19 cellular contexts compared by ENCODE assay signal in genomic region chr2:133346654-133347053, GRCh38.
DNase-seq lines count a peak whose midpoint lies in the region; ATAC-seq, FAIRE-seq and TF ChIP-seq lines count a peak whose summit lies in the region.
"Had no signal": no experiment of that assay in that cellular context is flagged by ENCODE, and none has a peak within 500 bp of the region (broad histone marks: within the 10 kb centered on the region; RNA-seq: fewer than 3 reads in every experiment).

No MANE protein-coding gene starts in this region.

- H3K4me1 Mint-ChIP-seq in activated T-helper 17 cell treated with anti-CD3 and anti-CD28 coated beads, Interleukin-2, amount 50 U/mL, for 72 hours: no peaks in the 10 kb centered on the region
- no peaks in the 10 kb centered on the region for H3K4me1 Mint-ChIP-seq in activated CD4-positive, alpha-beta memory T cell treated with anti-CD3 and anti-CD28 coated beads, Interleukin-2, amount 10 ng/mL, durations not matched to agents 7 days and 5 days
- no peaks in the 10 kb centered on the region for H3K4me1 Mint-ChIP-seq in stimulated activated effector memory CD8-positive, alpha-beta T cell treated with anti-CD3 and anti-CD28 coated beads, Interleukin-12 subunit alpha, Interleukin-12 subunit beta, amount 100 ng/mL, for 72 hours
- H3K4me1 Mint-ChIP-seq: activated CD8-positive, alpha-beta memory T cell treated with anti-CD3 and anti-CD28 coated beads, Interleukin-2, amount 10 ng/mL, durations not matched to agents 7 days and 5 days; CD14-positive monocyte; IgD-negative memory B cell had no signal

- FAIRE-seq in bronchial epithelial cell (lab: Jason Lieb, UNC): no peak
- FAIRE-seq: colon, urothelium cell line had no signal

- no peaks in the 10 kb centered on the region for H3K36me3 Mint-ChIP-seq in activated T-helper 17 cell treated with anti-CD3 and anti-CD28 coated beads, Interleukin-2, amount 50 U/mL, for 72 hours (ENCODE audit: low read depth)
- H3K36me3 Mint-ChIP-seq in activated CD4-positive, alpha-beta memory T cell treated with anti-CD3 and anti-CD28 coated beads, Interleukin-2, amount 10 ng/mL, durations not matched to agents 7 days and 5 days (ENCODE audit: low read depth): no peaks in the 10 kb centered on the region
- H3K36me3 Mint-ChIP-seq in stimulated activated effector memory CD8-positive, alpha-beta T cell treated with anti-CD3 and anti-CD28 coated beads, Interleukin-12 subunit alpha, Interleukin-12 subunit beta, amount 100 ng/mL, for 72 hours: no peaks in the 10 kb centered on the region
- H3K36me3 Mint-ChIP-seq: activated CD8-positive, alpha-beta memory T cell treated with anti-CD3 and anti-CD28 coated beads, Interleukin-2, amount 10 ng/mL, durations not matched to agents 7 days and 5 days; activated naive CD4-positive, alpha-beta T cell treated with anti-CD3 and anti-CD28 coated beads, Interleukin-2, amount 50 U/mL, for 72 hours; CD14-positive monocyte had no signal

- no peaks in the 10 kb centered on the region for H3K27me3 ChIP-seq in bronchial epithelial cell (ENCODE audit: control insufficient read depth, insufficient read depth, low read length)

- ATAC-seq in activated T-helper 17 cell treated with anti-CD3 and anti-CD28 coated beads, Interleukin-2, amount 50 U/mL, for 72 hours (replicated peaks): no peak
- no peak for ATAC-seq in stimulated activated effector memory CD8-positive, alpha-beta T cell treated with anti-CD3 and anti-CD28 coated beads, Interleukin-12 subunit alpha, Interleukin-12 subunit beta, amount 100 ng/mL, for 72 hours
- ATAC-seq: activated CD8-positive, alpha-beta memory T cell treated with anti-CD3 and anti-CD28 coated beads, Interleukin-2, amount 10 ng/mL, durations not matched to agents 7 days and 5 days; activated naive CD4-positive, alpha-beta T cell treated with anti-CD3 and anti-CD28 coated beads, Interleukin-2, amount 50 U/mL, for 72 hours; psoas muscle had no signal

- H3K4me3 Mint-ChIP-seq in activated T-helper 17 cell treated with anti-CD3 and anti-CD28 coated beads, Interleukin-2, amount 50 U/mL, for 72 hours: no peak overlapping the region
- no peak overlapping the region for H3K4me3 Mint-ChIP-seq in activated CD4-positive, alpha-beta memory T cell treated with anti-CD3 and anti-CD28 coated beads, Interleukin-2, amount 10 ng/mL, durations not matched to agents 7 days and 5 days
- no peak overlapping the region for H3K4me3 Mint-ChIP-seq in stimulated activated effector memory CD8-positive, alpha-beta T cell treated with anti-CD3 and anti-CD28 coated beads, Interleukin-12 subunit alpha, Interleukin-12 subunit beta, amount 100 ng/mL, for 72 hours
- H3K4me3 Mint-ChIP-seq: activated CD8-positive, alpha-beta memory T cell treated with anti-CD3 and anti-CD28 coated beads, Interleukin-2, amount 10 ng/mL, durations not matched to agents 7 days and 5 days; CD14-positive monocyte; IgD-negative memory B cell had no signal

- no peak overlapping the region for H3K27ac Mint-ChIP-seq in activated T-helper 17 cell treated with anti-CD3 and anti-CD28 coated beads, Interleukin-2, amount 50 U/mL, for 72 hours
- H3K27ac Mint-ChIP-seq in activated CD4-positive, alpha-beta memory T cell treated with anti-CD3 and anti-CD28 coated beads, Interleukin-2, amount 10 ng/mL, durations not matched to agents 7 days and 5 days: no peak overlapping the region
- H3K27ac Mint-ChIP-seq in stimulated activated effector memory CD8-positive, alpha-beta T cell treated with anti-CD3 and anti-CD28 coated beads, Interleukin-12 subunit alpha, Interleukin-12 subunit beta, amount 100 ng/mL, for 72 hours: no peak overlapping the region
- H3K27ac Mint-ChIP-seq: activated CD8-positive, alpha-beta memory T cell treated with anti-CD3 and anti-CD28 coated beads, Interleukin-2, amount 10 ng/mL, durations not matched to agents 7 days and 5 days; activated naive CD4-positive, alpha-beta T cell treated with anti-CD3 and anti-CD28 coated beads, Interleukin-2, amount 50 U/mL, for 72 hours; CD14-positive monocyte; IgD-negative memory B cell had no signal

- H3K36me3 ChIP-seq in bronchial epithelial cell (ENCODE audit: control insufficient read depth, insufficient read depth, low read length): no peaks in the 10 kb centered on the region

- POLR2A ChIA-PET in activated CD4-positive, alpha-beta memory T cell treated with anti-CD3 and anti-CD28 coated beads, Interleukin-2, amount 10 ng/mL, durations not matched to agents 7 days and 5 days (lab: Charles Lee): no interaction called here

- CTCF ChIA-PET in activated CD4-positive, alpha-beta memory T cell treated with anti-CD3 and anti-CD28 coated beads, Interleukin-2, amount 10 ng/mL, durations not matched to agents 7 days and 5 days (lab: Charles Lee): no interaction called here

- no peak for TF ChIP-seq CTCF in bronchial epithelial cell (IDR thresholded peaks at IDR 0.05; ENCODE audit: insufficient read depth, low read length, severe bottlenecking)

- DNase-seq in AG08396 (ENCODE audit: low spot score): peak; percentile 56
- peak; percentile 44 for DNase-seq in HK-2 (ENCODE audit: unreplicated experiment)
- DNase-seq in bronchial epithelial cell (ENCODE audit: low read depth): peak; percentile 96
- DNase-seq in kidney glomerular epithelial cell (lab: John Stamatoyannopoulos, UW): peak; percentile 78
- no peak for DNase-seq in NCI-H1105 treated with DMSO at 0.1 percent for 48 hours (lab: John Stamatoyannopoulos, UW)
- no peak for DNase-seq in activated CD4-positive, alpha-beta memory T cell treated with anti-CD3 and anti-CD28 coated beads, Interleukin-2, amount 10 ng/mL, durations not matched to agents 7 days and 5 days
- no peak for DNase-seq in stimulated activated effector memory CD8-positive, alpha-beta T cell treated with anti-CD3 and anti-CD28 coated beads, Interleukin-12 subunit alpha, Interleukin-12 subunit beta, amount 100 ng/mL, for 72 hours (ENCODE audit: low spot score in 2 of 2)
- DNase-seq: activated CD8-positive, alpha-beta memory T cell treated with anti-CD3 and anti-CD28 coated beads, Interleukin-2, amount 10 ng/mL, durations not matched to agents 7 days and 5 days; NCI-H1417 treated with DMSO at 0.1 percent for 48 hours; NCI-H526; psoas muscle; SIG-M5; stimulated activated CD4-positive, alpha-beta T cell treated with anti-CD3 and anti-CD28 coated beads, Interleukin-2, amount 100 ng/mL, for 24 hours had no signal

- H3K27me3 Mint-ChIP-seq in activated T-helper 17 cell treated with anti-CD3 and anti-CD28 coated beads, Interleukin-2, amount 50 U/mL, for 72 hours: no peaks in the 10 kb centered on the region
- H3K27me3 Mint-ChIP-seq in activated CD4-positive, alpha-beta memory T cell treated with anti-CD3 and anti-CD28 coated beads, Interleukin-2, amount 10 ng/mL, durations not matched to agents 7 days and 5 days: no peaks in the 10 kb centered on the region
- H3K27me3 Mint-ChIP-seq: activated CD8-positive, alpha-beta memory T cell treated with anti-CD3 and anti-CD28 coated beads, Interleukin-2, amount 10 ng/mL, durations not matched to agents 7 days and 5 days; IgD-negative memory B cell had no signal

- peaks cover 6% of the 10 kb centered on the region for H3K9me3 Mint-ChIP-seq in activated T-helper 17 cell treated with anti-CD3 and anti-CD28 coated beads, Interleukin-2, amount 50 U/mL, for 72 hours
- H3K9me3 Mint-ChIP-seq in activated CD4-positive, alpha-beta memory T cell treated with anti-CD3 and anti-CD28 coated beads, Interleukin-2, amount 10 ng/mL, durations not matched to agents 7 days and 5 days: peaks cover 7% of the 10 kb centered on the region
- H3K9me3 Mint-ChIP-seq in stimulated activated effector memory CD8-positive, alpha-beta T cell treated with anti-CD3 and anti-CD28 coated beads, Interleukin-12 subunit alpha, Interleukin-12 subunit beta, amount 100 ng/mL, for 72 hours: peaks cover 13% of the 10 kb centered on the region

- no peak overlapping the region for H3K4me3 ChIP-seq in bronchial epithelial cell (ENCODE audit: low read depth, low read length)
- H3K4me3 ChIP-seq: psoas muscle had no signal

Comparison
In these comparisons a context has a peak if more than half of its experiments do, and no peak if none do; other contexts are left out.
1. DNase-seq: peak in AG08396 (single experiment), HK-2 (single experiment), bronchial epithelial cell (single experiment) and kidney glomerular epithelial cell (single experiment); none in NCI-H1105 treated with DMSO at 0.1 percent for 48 hours (single experiment), activated CD4-positive, alpha-beta memory T cell treated with anti-CD3 and anti-CD28 coated beads, Interleukin-2, amount 10 ng/mL, durations not matched to agents 7 days and 5 days (single experiment) and stimulated activated effector memory CD8-positive, alpha-beta T cell treated with anti-CD3 and anti-CD28 coated beads, Interleukin-12 subunit alpha, Interleukin-12 subunit beta, amount 100 ng/mL, for 72 hours (0 of 2).